ENCODE assay signal across 9 cellular contexts in the genomic region with DNA sequence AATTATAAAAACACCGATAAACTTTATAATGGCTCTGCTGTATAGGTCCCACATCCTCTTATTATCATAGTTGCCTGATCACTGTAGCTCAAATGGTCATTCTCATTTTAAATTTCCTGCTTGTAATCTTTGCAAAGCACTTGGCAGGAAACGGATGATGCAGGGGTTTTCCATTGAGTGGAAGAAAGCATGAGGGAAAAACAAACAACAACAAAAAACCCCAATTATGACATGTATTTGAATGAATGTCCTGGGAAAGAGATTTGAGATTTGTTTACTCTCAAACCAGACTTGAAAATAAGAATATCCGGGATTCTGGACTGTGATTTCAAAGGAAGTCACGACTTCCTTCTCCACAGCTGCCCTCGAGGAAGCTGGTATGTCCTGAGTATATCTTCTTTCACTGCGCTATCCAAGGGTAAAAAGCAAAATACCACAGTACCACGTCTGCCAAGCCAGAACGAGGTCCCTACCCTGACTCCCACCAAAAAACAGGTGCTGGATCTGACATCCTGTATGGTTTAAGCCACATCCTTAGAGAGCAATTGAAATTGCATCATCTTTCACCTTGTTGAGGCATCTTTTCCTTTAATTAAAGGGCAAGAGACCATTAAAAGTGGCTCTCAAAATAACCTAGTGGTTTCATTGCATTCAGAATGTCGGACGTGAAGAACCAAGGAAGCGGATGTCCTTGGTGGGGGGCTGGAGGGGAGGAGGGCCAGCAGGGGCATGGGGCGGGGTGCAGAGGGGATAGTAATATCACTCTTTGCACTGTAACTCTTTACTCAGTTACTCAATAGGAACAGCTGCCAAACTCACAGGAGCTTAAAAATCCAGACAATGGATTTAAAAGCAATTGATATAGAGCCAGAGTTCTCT. TPM values are rescaled to one million over a fixed set of nuclear protein-coding genes. Genes with fewer than 3 reads are reported as not detected.
A peak's percentile ranks its signal among the peaks of the same experiment; 100 is the strongest.
DNase-seq lines count a peak whose midpoint lies in the region.
"Had no signal": no experiment of that assay in that cellular context is flagged by ENCODE, and none has a peak within 500 bp of the region (broad histone marks: within the 10 kb centered on the region; RNA-seq: fewer than 3 reads in every experiment).

No MANE protein-coding gene starts in this region.

- peaks cover 5% of the 10 kb centered on the region for H3K4me1 ChIP-seq in thymus (ENCODE audit: control insufficient read depth, insufficient read depth, low read length)

- no peaks in the 10 kb centered on the region for H3K9me3 ChIP-seq in thymus (ENCODE audit: control insufficient read depth)

- no peaks in the 10 kb centered on the region for H3K27me3 ChIP-seq in thymus (ENCODE audit: control insufficient read depth, insufficient read depth)

- peak overlapping the region; percentile 10 for H3K4me3 ChIP-seq in thymus (ENCODE audit: low read length)

- DNase-seq in NCI-H510A treated with DMSO at 0.1 percent for 48 hours (lab: John Stamatoyannopoulos, UW) (peak; percentile 59), NCI-H510A (lab: John Stamatoyannopoulos, UW) (no peak), NCI-H2227 treated with DMSO at 0.1 percent for 48 hours (lab: John Stamatoyannopoulos, UW) (peak; percentile 8), astrocyte of the hippocampus (ENCODE audit: low read depth, low spot score) (peak; percentile 23), kidney tubule cell (ENCODE audit: low spot score) (peak; percentile 29), cortex of kidney (lab: John Stamatoyannopoulos, UW) (no peak), nucleus accumbens (lab: John Stamatoyannopoulos, UW) (no peak)

- H3K36me3 ChIP-seq in thymus (ENCODE audit: control insufficient read depth, insufficient read depth), result no peaks in the 10 kb centered on the region

- WGBS in thymus, result 7% methylated on average over 12 of the region's 12 CpGs

- H3K27ac ChIP-seq in thymus (ENCODE audit: low read depth), result peak overlapping the region; percentile 58
- H3K27ac ChIP-seq: C4-2B had no signal

RNA-seq across cellular contexts. Expression of a gene that starts 13.5 kb away (rescaled TPM):
- 6.2 TPM for polyA plus RNA-seq in thymus

RNA-seq across cellular contexts. Expression of a gene that starts 16.7 kb away (rescaled TPM):
- polyA plus RNA-seq in thymus, result 55.0 TPM

Comparison
In these comparisons a context has a peak if more than half of its experiments do, and no peak if none do; other contexts are left out.
1. DNase-seq: peak in NCI-H510A treated with DMSO at 0.1 percent for 48 hours (single experiment), NCI-H2227 treated with DMSO at 0.1 percent for 48 hours (single experiment), astrocyte of the hippocampus (single experiment) and kidney tubule cell (single experiment); none in NCI-H510A (single experiment), cortex of kidney (single experiment) and nucleus accumbens (0 of 56).